In the genomic region with DNA sequence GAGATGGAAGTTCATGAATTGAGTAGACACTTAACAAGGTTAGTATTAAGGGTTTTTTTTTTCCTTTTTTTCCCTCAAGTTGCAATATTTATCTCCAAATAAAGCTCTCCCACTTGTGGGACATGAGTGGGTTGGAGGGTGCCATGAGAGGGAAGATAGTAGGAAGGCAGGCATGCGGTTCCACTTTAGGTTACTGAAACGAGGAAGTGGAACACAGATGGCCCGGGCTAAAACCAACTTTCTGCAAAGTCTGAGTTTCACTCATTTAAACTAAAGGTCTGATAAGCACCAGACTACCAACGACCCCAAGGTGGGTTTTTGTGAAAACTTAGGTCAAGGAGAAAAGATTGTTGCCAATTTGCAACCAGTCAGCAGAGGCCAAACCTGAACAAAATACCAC, we compare ENCODE assay signal across 16 cellular contexts. TPM values are rescaled to one million over a fixed set of nuclear protein-coding genes. Genes with fewer than 3 reads are reported as not detected.
DNase-seq lines count a peak whose midpoint lies in the region; ATAC-seq and TF ChIP-seq lines count a peak whose summit lies in the region.
"Had no signal": no experiment of that assay in that cellular context is flagged by ENCODE, and none has a peak within 500 bp of the region (broad histone marks: within the 10 kb centered on the region; RNA-seq: fewer than 3 reads in every experiment).

No MANE protein-coding gene starts in this region.

- H3K27ac ChIP-seq in upper lobe of right lung, result no peak overlapping the region
- no peak overlapping the region for H3K27ac ChIP-seq in effector memory CD4-positive, alpha-beta T cell (ENCODE audit: insufficient read depth, low read length, poor library complexity, severe bottlenecking)
- H3K27ac ChIP-seq: 22Rv1 had no signal

- peaks cover 19% of the 10 kb centered on the region for H3K36me3 ChIP-seq in upper lobe of right lung
- peaks cover 4% of the 10 kb centered on the region for H3K36me3 ChIP-seq in effector memory CD4-positive, alpha-beta T cell (ENCODE audit: control insufficient read depth, insufficient read depth, low read length)

- ATAC-seq in HG03175 (IDR thresholded peaks at IDR 0.05; ENCODE audit: unreplicated experiment), result peak; percentile 39
- peak; percentile 65 for ATAC-seq in upper lobe of right lung
- no peak for ATAC-seq in GM19397 (IDR thresholded peaks at IDR 0.05; ENCODE audit: unreplicated experiment)
- ATAC-seq: activated CD8-positive, alpha-beta T cell treated with anti-CD3 and anti-CD28 coated beads for 36 hours had no signal

- no peak overlapping the region for H3K4me3 ChIP-seq in upper lobe of right lung
- no peak overlapping the region for H3K4me3 ChIP-seq in effector memory CD4-positive, alpha-beta T cell (ENCODE audit: insufficient read depth, low read depth, low read length, poor library complexity, severe bottlenecking)
- H3K4me3 ChIP-seq: lung had no signal

- no peaks in the 10 kb centered on the region for H3K27me3 ChIP-seq in upper lobe of right lung
- H3K27me3 ChIP-seq in effector memory CD4-positive, alpha-beta T cell (replicated peaks; ENCODE audit: control insufficient read depth, insufficient read depth, low read length, poor library complexity, severe bottlenecking), result no peaks in the 10 kb centered on the region

- in situ Hi-C loops in SK-MEL-5 (cut with HindIII; ENCODE audit: low pct_unique_long_range_greater_than_20kb, low sequenced_read_pairs), result no loop called here

- no peak for TF ChIP-seq CTCF in upper lobe of right lung (IDR thresholded peaks at IDR 0.05)

- H3K9me3 ChIP-seq in upper lobe of right lung, result no peaks in the 10 kb centered on the region
- H3K9me3 ChIP-seq in effector memory CD4-positive, alpha-beta T cell (ENCODE audit: control insufficient read depth, low read length), result no peaks in the 10 kb centered on the region

- H3K4me1 ChIP-seq in upper lobe of right lung, result no peaks in the 10 kb centered on the region
- H3K4me1 ChIP-seq in effector memory CD4-positive, alpha-beta T cell (ENCODE audit: control insufficient read depth, insufficient read depth, low read length, poor library complexity, severe bottlenecking), result no peaks in the 10 kb centered on the region

- DNase-seq in NOMO-1 treated with DMSO at 0.1 percent for 48 hours (lab: John Stamatoyannopoulos, UW; ENCODE audit: unreplicated experiment), result peak; percentile 43
- DNase-seq in NOMO-1 treated with dmso at 0.1 percent for 144 hours (lab: John Stamatoyannopoulos, UW; ENCODE audit: unreplicated experiment), result no peak
- DNase-seq in SK-MEL-5 (ENCODE audit: low read depth, low spot score), result peak; percentile 47
- DNase-seq in upper lobe of right lung, result no peak
- DNase-seq in effector memory CD4-positive, alpha-beta T cell, result no peak
- no peak for DNase-seq in activated naive CD4-positive, alpha-beta T cell (lab: John Stamatoyannopoulos, UW)
- DNase-seq: activated CD8-positive, alpha-beta T cell treated with anti-CD3 and anti-CD28 coated beads for 36 hours; activated effector memory CD4-positive, alpha-beta T cell treated with anti-CD3 and anti-CD28 coated beads, Interleukin-2, amount 50 U/mL, for 16 hours; COR-L47; GOT3; NCI-H1105 treated with DMSO at 0.1 percent for 48 hours; NCI-H510A had no signal

- intact Hi-C loops in upper lobe of right lung (cut with DNase I), result no loop called here

RNA-seq across cellular contexts. Expression of a gene that starts 42.2 kb away (rescaled TPM):
- 1,012 and 1,069 TPM in 2 replicates for total RNA-seq in SK-MEL-5 (2014; rRNA removed; shearing (Covaris generic))
- polyA plus RNA-seq in SK-MEL-5 (2015; cell fraction: cytosol; rRNA removed), result 579 and 677 TPM in 2 replicates
- polyA plus RNA-seq in SK-MEL-5 (2015; cell fraction: nucleus; rRNA removed), result 1,086 and 1,093 TPM in 2 replicates
- 18.1 TPM for total RNA-seq in upper lobe of right lung

Comparison
In these comparisons a context has a peak if more than half of its experiments do, and no peak if none do; other contexts are left out.
1. DNase-seq: peak in NOMO-1 treated with DMSO at 0.1 percent for 48 hours (single experiment) and SK-MEL-5 (single experiment); none in NOMO-1 treated with dmso at 0.1 percent for 144 hours (single experiment), upper lobe of right lung (single experiment), effector memory CD4-positive, alpha-beta T cell (0 of 3) and activated naive CD4-positive, alpha-beta T cell (0 of 4).
2. RNA of a gene that starts 42.2 kb away (total RNA-seq): 1,012 to 1,069 TPM in SK-MEL-5; 18.1 TPM in upper lobe of right lung (single experiment); every median in the first group is over 10 times any median in the second.